ENCODE assay signal across 8 cellular contexts in genomic region chr4:88697588-88698329, GRCh38. TPM values are rescaled to one million over a fixed set of nuclear protein-coding genes. Genes with fewer than 3 reads are reported as not detected.
A peak's percentile ranks its signal among the peaks of the same experiment; 100 is the strongest.
DNase-seq lines count a peak whose midpoint lies in the region; ATAC-seq and TF ChIP-seq lines count a peak whose summit lies in the region.

TSS of gene NAP1L5 (minus strand) at chr4:88697829. CDS start at chr4:88697754, 75 bp downstream.

- 50 to 68% methylated on average over 33 to 37 of the region's 40 CpGs for WGBS in esophagus squamous epithelium, 2 donors

- no peak for TF ChIP-seq CTCF in esophagus squamous epithelium (IDR thresholded peaks at IDR 0.05)

- H3K4me1 ChIP-seq in esophagus squamous epithelium: peaks cover 0 to 9% (median 0%) of the 10 kb centered on the region in 3 donors

- H3K4me3 Mint-ChIP-seq in activated T-cell treated with anti-CD3 and anti-CD28 coated beads, Interleukin-2, amount 50 U/mL, for 24 hours: peak within 1 kb of the TSS; percentile 83
- H3K4me3 Mint-ChIP-seq in naive B cell: peak within 1 kb of the TSS; percentile 87 to 96 (median 92)
- peak within 1 kb of the TSS; percentile 86 to 93 for H3K4me3 Mint-ChIP-seq in stimulated activated naive B cell treated with anti-CD40 and anti-IgM and Interleukin-4, amounts not matched to agents 10 μg/mL and 1 μg/mL and 100 μg/mL, for 72 hours

- H3K4me1 Mint-ChIP-seq in activated T-cell treated with anti-CD3 and anti-CD28 coated beads, Interleukin-2, amount 50 U/mL, for 24 hours (ENCODE audit: low read depth): peaks cover 15% of the 10 kb centered on the region
- peaks cover 10 to 14% (median 13%) of the 10 kb centered on the region in 3 donors for H3K4me1 Mint-ChIP-seq in naive B cell
- peaks cover 11 to 16% of the 10 kb centered on the region in 2 donors for H3K4me1 Mint-ChIP-seq in stimulated activated naive B cell treated with anti-CD40 and anti-IgM and Interleukin-4, amounts not matched to agents 10 μg/mL and 1 μg/mL and 100 μg/mL, for 72 hours

- peak; percentile 36 to 41 for DNase-seq in NOMO-1 (lab: John Stamatoyannopoulos, UW; ENCODE audit: unreplicated experiment in 2 of 2)
- peak; percentile 78 for DNase-seq in activated T-cell treated with anti-CD3 and anti-CD28 coated beads, Interleukin-2, amount 50 U/mL, for 24 hours
- DNase-seq in esophagus squamous epithelium (lab: John Stamatoyannopoulos, UW): no peak
- peak; percentile 76 for DNase-seq in naive B cell
- peak; percentile 47 for DNase-seq in stimulated activated naive B cell treated with anti-CD40 and anti-IgM and Interleukin-4, amounts not matched to agents 10 μg/mL and 1 μg/mL and 100 μg/mL, for 72 hours
- no peak for DNase-seq in NCI-H2171 treated with DMSO at 0.1 percent for 48 hours (lab: John Stamatoyannopoulos, UW)

- H3K27ac ChIP-seq in esophagus squamous epithelium: peak within 1 kb of the TSS; percentile 57 to 83 (median 76)

- H3K36me3 Mint-ChIP-seq in activated T-cell treated with anti-CD3 and anti-CD28 coated beads, Interleukin-2, amount 50 U/mL, for 24 hours (ENCODE audit: low read depth): peaks cover 34% of the 10 kb centered on the region
- H3K36me3 Mint-ChIP-seq in naive B cell: peaks cover 7 to 24% of the 10 kb centered on the region in 2 donors
- peaks cover 12 to 24% of the 10 kb centered on the region in 2 donors for H3K36me3 Mint-ChIP-seq in stimulated activated naive B cell treated with anti-CD40 and anti-IgM and Interleukin-4, amounts not matched to agents 10 μg/mL and 1 μg/mL and 100 μg/mL, for 72 hours

- no peaks in the 10 kb centered on the region for H3K27me3 Mint-ChIP-seq in activated T-cell treated with anti-CD3 and anti-CD28 coated beads, Interleukin-2, amount 50 U/mL, for 24 hours
- no peaks in the 10 kb centered on the region for H3K27me3 Mint-ChIP-seq in naive B cell
- no peaks in the 10 kb centered on the region for H3K27me3 Mint-ChIP-seq in stimulated activated naive B cell treated with anti-CD40 and anti-IgM and Interleukin-4, amounts not matched to agents 10 μg/mL and 1 μg/mL and 100 μg/mL, for 72 hours

- peak; percentile 97 for ATAC-seq in GM18868 (IDR thresholded peaks at IDR 0.05; ENCODE audit: unreplicated experiment)
- peak; percentile 93 for ATAC-seq in HG03064 (IDR thresholded peaks at IDR 0.05; ENCODE audit: low read depth, unreplicated experiment)
- peak; percentile 95 to 97 for ATAC-seq in naive B cell (ENCODE audit: low read depth in 2 of 2)
- ATAC-seq in stimulated activated naive B cell treated with anti-CD40 and anti-IgM and Interleukin-4, amounts not matched to agents 10 μg/mL and 1 μg/mL and 100 μg/mL, for 72 hours (replicated peaks): peak; percentile 92 to 93

- peaks cover 0 to 51% (median 0%) of the 10 kb centered on the region in 3 donors for H3K36me3 ChIP-seq in esophagus squamous epithelium

- H3K4me3 ChIP-seq in esophagus squamous epithelium: peak within 1 kb of the TSS; percentile 43 to 67 (median 62)

- H3K27me3 ChIP-seq in esophagus squamous epithelium: no peaks in the 10 kb centered on the region

- H3K9me3 ChIP-seq in esophagus squamous epithelium: no peaks in the 10 kb centered on the region

- peak in 2 of 4 donors; percentile 18 to 41 for TF ChIP-seq POLR2A in esophagus squamous epithelium (IDR thresholded peaks at IDR 0.05)

- intact Hi-C loops in esophagus squamous epithelium (cut with DNase I): no loop called here

- H3K9me3 Mint-ChIP-seq in activated T-cell treated with anti-CD3 and anti-CD28 coated beads, Interleukin-2, amount 50 U/mL, for 24 hours: no peaks in the 10 kb centered on the region
- H3K9me3 Mint-ChIP-seq in naive B cell: peaks cover 0 to 5% (median 0%) of the 10 kb centered on the region in 7 donors
- H3K9me3 Mint-ChIP-seq in stimulated activated naive B cell treated with anti-CD40 and anti-IgM and Interleukin-4, amounts not matched to agents 10 μg/mL and 1 μg/mL and 100 μg/mL, for 72 hours: peaks cover 0 to 4% of the 10 kb centered on the region in 2 donors

- H3K27ac Mint-ChIP-seq in activated T-cell treated with anti-CD3 and anti-CD28 coated beads, Interleukin-2, amount 50 U/mL, for 24 hours: peak within 1 kb of the TSS; percentile 85
- peak within 1 kb of the TSS; percentile 38 to 95 (median 90) for H3K27ac Mint-ChIP-seq in naive B cell
- H3K27ac Mint-ChIP-seq in stimulated activated naive B cell treated with anti-CD40 and anti-IgM and Interleukin-4, amounts not matched to agents 10 μg/mL and 1 μg/mL and 100 μg/mL, for 72 hours: peak within 1 kb of the TSS; percentile 91

RNA-seq across cellular contexts. Expression of gene NAP1L5, which starts in this region (rescaled TPM):
- 1 to 10 TPM in 3 of 4 donors, under 1 TPM in 1; 0.42 to 3.1 (median 1.8) TPM for total RNA-seq in esophagus squamous epithelium
- 1 to 10 TPM in 3 of 6 donors, under 1 TPM in 2, not detected in 1; 0.58 to 1.8 (median 1.2) TPM for polyA plus RNA-seq in naive B cell (ENCODE audit: low read depth in 6 of 6)

Comparison
In these comparisons a context has a peak if more than half of its experiments do, and no peak if none do; other contexts are left out.
1. DNase-seq: peak in NOMO-1 (2 of 2), activated T-cell treated with anti-CD3 and anti-CD28 coated beads, Interleukin-2, amount 50 U/mL, for 24 hours (single experiment), naive B cell (single experiment) and stimulated activated naive B cell treated with anti-CD40 and anti-IgM and Interleukin-4, amounts not matched to agents 10 μg/mL and 1 μg/mL and 100 μg/mL, for 72 hours (single experiment); none in esophagus squamous epithelium (single experiment) and NCI-H2171 treated with DMSO at 0.1 percent for 48 hours (single experiment).
2. Peak in every context shown above with its lines, with median percentiles within 50 percentile points of each other: ATAC-seq, H3K27ac Mint-ChIP-seq and H3K4me3 Mint-ChIP-seq.